In the genomic region with DNA sequence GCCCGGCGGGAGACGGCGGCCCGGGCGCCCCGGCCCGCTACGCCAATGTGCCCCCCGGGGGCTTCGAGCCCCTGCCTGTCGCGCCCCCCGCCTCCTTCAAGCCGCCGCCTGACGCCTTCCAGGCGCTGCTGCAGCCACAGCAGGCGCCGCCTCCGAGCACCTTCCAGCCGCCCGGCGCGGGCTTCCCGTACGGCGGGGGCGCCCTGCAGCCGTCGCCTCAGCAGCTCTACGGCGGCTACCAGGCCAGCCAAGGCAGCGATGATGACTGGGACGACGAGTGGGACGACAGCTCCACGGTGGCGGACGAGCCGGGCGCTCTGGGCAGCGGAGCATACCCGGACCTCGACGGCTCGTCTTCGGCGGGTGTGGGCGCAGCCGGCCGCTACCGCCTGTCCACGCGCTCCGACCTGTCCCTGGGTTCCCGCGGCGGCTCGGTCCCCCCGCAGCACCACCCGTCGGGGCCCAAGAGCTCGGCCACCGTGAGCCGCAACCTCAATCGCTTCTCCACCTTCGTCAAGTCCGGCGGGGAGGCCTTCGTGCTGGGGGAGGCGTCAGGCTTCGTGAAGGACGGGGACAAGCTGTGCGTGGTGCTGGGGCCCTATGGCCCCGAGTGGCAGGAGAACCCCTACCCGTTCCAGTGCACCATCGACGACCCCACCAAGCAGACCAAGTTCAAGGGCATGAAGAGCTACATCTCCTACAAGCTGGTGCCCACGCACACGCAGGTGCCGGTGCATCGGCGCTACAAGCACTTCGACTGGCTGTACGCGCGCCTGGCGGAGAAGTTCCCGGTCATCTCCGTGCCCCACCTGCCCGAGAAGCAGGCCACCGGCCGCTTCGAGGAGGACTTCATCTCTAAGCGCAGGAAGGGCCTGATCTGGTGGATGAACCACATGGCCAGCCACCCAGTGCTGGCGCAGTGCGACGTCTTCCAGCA, we compare ENCODE assay signal across 8 cellular contexts. TPM values are rescaled to one million over a fixed set of nuclear protein-coding genes. Genes with fewer than 3 reads are reported as not detected.
DNase-seq lines count a peak whose midpoint lies in the region; ATAC-seq and TF ChIP-seq lines count a peak whose summit lies in the region.

No MANE protein-coding gene starts in this region.

- intact Hi-C loops in Caco-2 (cut with micrococcal nuclease; ENCODE audit: unreplicated experiment) (loop anchor here (10.0 kb wide), 3 partner anchors 106 to 636 kb away; no protein-coding TSS in a partner anchor), lower lobe of right lung (cut with DNase I) (no loop called here)
- intact Hi-C loops in dendritic cell treated with granulocyte-macrophage colony-stimulating factor and Interleukin-4, amounts not matched to agents 40 ng/mL and 50 ng/mL, for 4 days (cut with micrococcal nuclease) = loop anchor here (5.0 kb wide), 2 partner anchors 274 to 629 kb away; no protein-coding TSS in a partner anchor

- H3K4me3 ChIP-seq in Caco-2 (ENCODE audit: low read depth, low read length) (peak overlapping the region; percentile 95), KMS-11 (IDR thresholded peaks at IDR 0.05; ENCODE audit: insufficient read depth, low read depth, low read length) (no peak overlapping the region), lower lobe of right lung (peak overlapping the region; percentile 100)

- peak overlapping the region; percentile 68 for H3K4me3 Mint-ChIP-seq in Caco-2 (ENCODE audit: unreplicated experiment)
- peak overlapping the region; percentile 86 for H3K4me3 Mint-ChIP-seq in dendritic cell treated with granulocyte-macrophage colony-stimulating factor and Interleukin-4, amounts not matched to agents 40 ng/mL and 50 ng/mL, for 4 days

- ATAC-seq in GM21528 (IDR thresholded peaks at IDR 0.05; ENCODE audit: low FRiP score, unreplicated experiment) (peak; percentile 33), lower lobe of right lung (peak; percentile 80 to 85), HG02623 (IDR thresholded peaks at IDR 0.05; ENCODE audit: unreplicated experiment) (no peak)

- H2AFZ ChIP-seq in KMS-11 (ENCODE audit: low read depth) = peak overlapping the region; percentile 90

- no peaks in the 10 kb centered on the region for H4K20me1 ChIP-seq in KMS-11 (ENCODE audit: insufficient read depth)

- POLR2A ChIA-PET in Caco-2 (lab: Charles Lee) = interaction anchor here (1.0 kb wide), 1 partner anchor 208 kb away, joined by 5 read pairs; a partner anchor contains a TSS

- peaks cover 52% of the 10 kb centered on the region for H3K79me2 ChIP-seq in KMS-11 (ENCODE audit: insufficient read depth, low read depth)

- no peaks in the 10 kb centered on the region for H3K9me3 Mint-ChIP-seq in Caco-2 (ENCODE audit: unreplicated experiment)
- no peaks in the 10 kb centered on the region for H3K9me3 Mint-ChIP-seq in dendritic cell treated with granulocyte-macrophage colony-stimulating factor and Interleukin-4, amounts not matched to agents 40 ng/mL and 50 ng/mL, for 4 days

- no peak overlapping the region for H3K27ac Mint-ChIP-seq in Caco-2 (ENCODE audit: unreplicated experiment)
- H3K27ac Mint-ChIP-seq in dendritic cell treated with granulocyte-macrophage colony-stimulating factor and Interleukin-4, amounts not matched to agents 40 ng/mL and 50 ng/mL, for 4 days = peak overlapping the region; percentile 85

- CTCF ChIA-PET in Caco-2 (lab: Charles Lee) = interaction anchor here (0.6 to 4.2 kb wide), 6 partner anchors 120 to 348 kb away, joined by 3 to 48 read pairs (median 5); no protein-coding TSS in a partner anchor

- H3K9ac ChIP-seq in KMS-11 = peak overlapping the region; percentile 86

- peak in 1 of 2 experiments; percentile 2 for TF ChIP-seq CTCF in Caco-2 (IDR thresholded peaks at IDR 0.05; ENCODE audit: insufficient read depth in 1 of 2, low read depth in 1 of 2, low read length in 1 of 2, severe bottlenecking in 1 of 2, unreplicated experiment in 1 of 2)
- TF ChIP-seq CTCF in KMS-11 (conservative IDR thresholded peaks at IDR 0.05; ENCODE audit: low read depth, low read length) = no peak
- TF ChIP-seq CTCF in lower lobe of right lung (IDR thresholded peaks at IDR 0.05) = no peak

- H3K36me3 ChIP-seq in Caco-2 (ENCODE audit: control insufficient read depth, insufficient read depth, low read length) = no peaks in the 10 kb centered on the region
- H3K36me3 ChIP-seq in KMS-11 (ENCODE audit: insufficient read depth) = no peaks in the 10 kb centered on the region
- no peaks in the 10 kb centered on the region for H3K36me3 ChIP-seq in lower lobe of right lung

- H3K9me3 ChIP-seq in Caco-2 (no peaks in the 10 kb centered on the region), lower lobe of right lung (no peaks in the 10 kb centered on the region)

- DNase-seq in Caco-2 = peak; percentile 49 to 70
- DNase-seq in activated CD4-positive, alpha-beta T cell treated with anti-CD3 and anti-CD28 coated beads for 4 hours = peak; percentile 54 to 61
- DNase-seq in lower lobe of right lung = peak; percentile 86
- DNase-seq in stimulated activated CD8-positive, alpha-beta memory T cell treated with anti-CD3 and anti-CD28 coated beads, Interleukin-12 subunit alpha, Interleukin-12 subunit beta, amount 100 ng/mL, for 4 hours (ENCODE audit: low read depth) = peak; percentile 54

- no peaks in the 10 kb centered on the region for H3K27me3 Mint-ChIP-seq in Caco-2 (ENCODE audit: insufficient read depth, unreplicated experiment)
- H3K27me3 Mint-ChIP-seq in dendritic cell treated with granulocyte-macrophage colony-stimulating factor and Interleukin-4, amounts not matched to agents 40 ng/mL and 50 ng/mL, for 4 days = peaks cover 10% of the 10 kb centered on the region

- H3K4me2 ChIP-seq in KMS-11 = peak overlapping the region; percentile 75

- BruUV-seq in Caco-2 (replicated peaks; lab: Mats Ljungman, UMichigan) = no TSS peak

- no peaks in the 10 kb centered on the region for H3K27me3 ChIP-seq in Caco-2 (replicated peaks; ENCODE audit: control insufficient read depth, insufficient read depth, low read length)
- H3K27me3 ChIP-seq in KMS-11 (ENCODE audit: insufficient read depth, low read depth) = no peaks in the 10 kb centered on the region
- H3K27me3 ChIP-seq in lower lobe of right lung (ENCODE audit: low read depth) = no peaks in the 10 kb centered on the region

- H3K27ac ChIP-seq in KMS-11 (peak overlapping the region; percentile 77), lower lobe of right lung (peak overlapping the region; percentile 96)

- H3K4me1 Mint-ChIP-seq in Caco-2 (ENCODE audit: low read depth, unreplicated experiment) = no peaks in the 10 kb centered on the region
- peaks cover 22% of the 10 kb centered on the region for H3K4me1 Mint-ChIP-seq in dendritic cell treated with granulocyte-macrophage colony-stimulating factor and Interleukin-4, amounts not matched to agents 40 ng/mL and 50 ng/mL, for 4 days (ENCODE audit: low read depth)

- peaks cover 4% of the 10 kb centered on the region for H3K36me3 Mint-ChIP-seq in Caco-2 (ENCODE audit: insufficient read depth, unreplicated experiment)
- peaks cover 40% of the 10 kb centered on the region for H3K36me3 Mint-ChIP-seq in dendritic cell treated with granulocyte-macrophage colony-stimulating factor and Interleukin-4, amounts not matched to agents 40 ng/mL and 50 ng/mL, for 4 days (ENCODE audit: low read depth)

- peaks cover 25% of the 10 kb centered on the region for H3K4me1 ChIP-seq in Caco-2
- peaks cover 64% of the 10 kb centered on the region for H3K4me1 ChIP-seq in KMS-11 (ENCODE audit: low read depth, poor library complexity, severe bottlenecking)
- peaks cover 45% of the 10 kb centered on the region for H3K4me1 ChIP-seq in lower lobe of right lung

RNA-seq across cellular contexts. Expression of a gene that starts 0.9 kb away (rescaled TPM):
- 25.0 and 28.0 TPM in 2 replicates for total RNA-seq in Caco-2 (2022)
- 33.6 TPM for total RNA-seq in lower lobe of right lung
